ENCODE assay signal across 15 cellular contexts in genomic region chr10:118767297-118768040, GRCh38. TPM values are rescaled to one million over a fixed set of nuclear protein-coding genes. Genes with fewer than 3 reads are reported as not detected.
DNase-seq lines count a peak whose midpoint lies in the region; ATAC-seq and TF ChIP-seq lines count a peak whose summit lies in the region.
"Had no signal": no experiment of that assay in that cellular context is flagged by ENCODE, and none has a peak within 500 bp of the region (broad histone marks: within the 10 kb centered on the region; RNA-seq: fewer than 3 reads in every experiment).

No MANE protein-coding gene starts in this region.

- H4K91ac ChIP-seq in IMR-90 (ENCODE audit: insufficient read depth, low read depth, low read length) (no peak overlapping the region), trophoblast cell (ENCODE audit: low read depth, low read length) (no peak overlapping the region)

- dilution Hi-C loops in IMR-90 (cut with HindIII; ENCODE audit: low sequenced_read_pairs, unreplicated experiment) = no loop called here

- TF ChIP-seq POLR2A in IMR-90 (IDR thresholded peaks at IDR 0.05; ENCODE audit: low read depth, low read length) = no peak

- ATAC-seq in IMR-90 (ENCODE audit: low read depth) = no peak
- ATAC-seq: GM23338 had no signal

- H3K18ac ChIP-seq in IMR-90 (ENCODE audit: low read depth, low read length) (no peak overlapping the region), trophoblast cell (ENCODE audit: low read length) (no peak overlapping the region)

- H4K5ac ChIP-seq in IMR-90 (ENCODE audit: low read depth, low read length) = no peak overlapping the region

- no peak overlapping the region for H2AK9ac ChIP-seq in IMR-90 (replicated peaks; ENCODE audit: low read depth, low read length, poor library complexity)

- no peak overlapping the region for H4K12ac ChIP-seq in trophoblast cell (ENCODE audit: low read depth, low read length)

- H3K4ac ChIP-seq in IMR-90 (ENCODE audit: low read depth, low read length) (no peak overlapping the region), trophoblast cell (ENCODE audit: low read depth, low read length) (no peak overlapping the region)

- H4K20me1 ChIP-seq in IMR-90 (ENCODE audit: insufficient read depth, low read length) (no peaks in the 10 kb centered on the region), SK-N-SH (ENCODE audit: insufficient read depth) (no peaks in the 10 kb centered on the region)
- H4K20me1 ChIP-seq: BLaER1 had no signal

- in situ Hi-C loops in IMR-90 (cut with MboI; ENCODE audit: low sequenced_read_pairs) = no loop called here

- H2BK12ac ChIP-seq in trophoblast cell (ENCODE audit: low read length) = no peak overlapping the region

- peak overlapping the region; percentile 21 for H2AFZ ChIP-seq in IMR-90 (replicated peaks; ENCODE audit: low read length, poor library complexity)
- no peak overlapping the region for H2AFZ ChIP-seq in SK-N-SH (ENCODE audit: low read depth)
- no peak overlapping the region for H2AFZ ChIP-seq in trophoblast cell (ENCODE audit: insufficient read depth, low read length, poor library complexity)
- H2AFZ ChIP-seq: GM23338 had no signal

- H3K27me3 Mint-ChIP-seq in activated CD4-positive, alpha-beta T cell treated with anti-CD3 and anti-CD28 coated beads, Interleukin-2, amount 10 ng/mL, durations not matched to agents 24 days and 14 days = peaks cover 6% of the 10 kb centered on the region
- H3K27me3 Mint-ChIP-seq: IgD-negative memory B cell had no signal

- H3K4me1 ChIP-seq in BE2C = peaks cover 6% of the 10 kb centered on the region
- H3K4me1 ChIP-seq in IMR-90 (ENCODE audit: control insufficient read depth, insufficient read depth, low read length) = no peaks in the 10 kb centered on the region
- peaks cover 0 to 11% of the 10 kb centered on the region in 2 experiments; a peak in 2 of 4 replicates for H3K4me1 ChIP-seq in SK-N-SH (ENCODE audit: control insufficient read depth in 1 of 2, insufficient read depth in 2 of 2, low read depth in 1 of 2, low read length in 1 of 2)
- no peaks in the 10 kb centered on the region for H3K4me1 ChIP-seq in trophoblast cell (ENCODE audit: control insufficient read depth in 1 of 2, insufficient read depth in 2 of 2, low read length in 2 of 2)
- H3K4me1 ChIP-seq: BLaER1 had no signal

- peak in 1 of 2 experiments; percentile 84; a peak in 2 of 4 replicates for TF ChIP-seq EP300 in SK-N-SH (IDR thresholded peaks at IDR 0.05; ENCODE audit: borderline replicate concordance in 1 of 2, low read depth in 1 of 2, low read length in 1 of 2)

- no TSS peak for BruUV-seq in IMR-90 (replicated peaks; lab: Mats Ljungman, UMichigan)

- H2BK15ac ChIP-seq in IMR-90 (ENCODE audit: low read depth, low read length) = no peak overlapping the region

- H3K4me3 ChIP-seq in BE2C (ENCODE audit: low read depth, low read length) = no peak overlapping the region
- H3K4me3 ChIP-seq in IMR-90 (ENCODE audit: insufficient read depth, low read depth, low read length) = no peak overlapping the region
- H3K4me3 ChIP-seq in SK-N-SH (ENCODE audit: low read depth in 2 of 2, low read length in 1 of 2) = no peak overlapping the region
- H3K4me3 ChIP-seq in trophoblast cell (ENCODE audit: low read depth, low read length) = no peak overlapping the region
- no peak overlapping the region for H3K4me3 ChIP-seq in dorsolateral prefrontal cortex
- H3K4me3 ChIP-seq: BLaER1, GM23338 had no signal

- H3K9me3 ChIP-seq in BE2C (no peaks in the 10 kb centered on the region), IMR-90 (ENCODE audit: control insufficient read depth, insufficient read depth, low read length) (no peaks in the 10 kb centered on the region), SK-N-SH (no peaks in the 10 kb centered on the region), trophoblast cell (ENCODE audit: insufficient read depth, low read depth, low read length) (peaks cover 6% of the 10 kb centered on the region)

- no peak overlapping the region for H3K27ac ChIP-seq in IMR-90 (ENCODE audit: insufficient read depth, low read length)
- peak overlapping the region in 1 of 2 experiments; percentile 77; a peak in 2 of 4 replicates for H3K27ac ChIP-seq in SK-N-SH (ENCODE audit: low read depth in 2 of 2, low read length in 1 of 2)
- H3K27ac ChIP-seq in trophoblast cell (ENCODE audit: low read depth, low read length) = no peak overlapping the region
- H3K27ac ChIP-seq in dorsolateral prefrontal cortex = no peak overlapping the region
- H3K27ac ChIP-seq: BLaER1 had no signal

- no peaks in the 10 kb centered on the region for H3K36me3 Mint-ChIP-seq in activated CD4-positive, alpha-beta T cell treated with anti-CD3 and anti-CD28 coated beads, Interleukin-2, amount 10 ng/mL, durations not matched to agents 24 days and 14 days (ENCODE audit: low read depth)
- H3K36me3 Mint-ChIP-seq: CD14-positive monocyte; CD4-positive, alpha-beta memory T cell; IgD-negative memory B cell had no signal

- intact Hi-C loops in IMR-90 (cut with micrococcal nuclease) (no loop called here), dorsolateral prefrontal cortex (cut with DNase I) (no loop called here)
- intact Hi-C loops in activated CD4-positive, alpha-beta T cell treated with anti-CD3 and anti-CD28 coated beads, Interleukin-2, amount 10 ng/mL, durations not matched to agents 24 days and 14 days (cut with micrococcal nuclease) = no loop called here

- H2BK20ac ChIP-seq in IMR-90 (ENCODE audit: low read depth, low read length) = no peak overlapping the region

- H3K36me3 ChIP-seq in BE2C (no peaks in the 10 kb centered on the region), IMR-90 (ENCODE audit: control insufficient read depth, insufficient read depth, low read length) (no peaks in the 10 kb centered on the region), SK-N-SH (replicated peaks in 1 of 2; ENCODE audit: control insufficient read depth in 1 of 2, insufficient read depth in 2 of 2, low read length in 1 of 2) (no peaks in the 10 kb centered on the region), trophoblast cell (ENCODE audit: control insufficient read depth in 1 of 2, insufficient read depth in 2 of 2, low read length in 2 of 2) (no peaks in the 10 kb centered on the region)
- H3K36me3 ChIP-seq: BLaER1 had no signal

- H3K4me1 Mint-ChIP-seq in activated CD4-positive, alpha-beta T cell treated with anti-CD3 and anti-CD28 coated beads, Interleukin-2, amount 10 ng/mL, durations not matched to agents 24 days and 14 days = no peaks in the 10 kb centered on the region
- H3K4me1 Mint-ChIP-seq: CD14-positive monocyte; CD4-positive, alpha-beta memory T cell; IgD-negative memory B cell had no signal

- H3K27me3 ChIP-seq in BE2C = no peaks in the 10 kb centered on the region
- peaks cover 3% of the 10 kb centered on the region; the same call in 1 of the 2 replicates for H3K27me3 ChIP-seq in IMR-90 (ENCODE audit: control insufficient read depth, insufficient read depth, low read length)
- no peaks in the 10 kb centered on the region for H3K27me3 ChIP-seq in SK-N-SH (ENCODE audit: insufficient read depth)
- H3K27me3 ChIP-seq in trophoblast cell (ENCODE audit: insufficient read depth, low read length) = no peaks in the 10 kb centered on the region
- H3K27me3 ChIP-seq in dorsolateral prefrontal cortex = no peaks in the 10 kb centered on the region
- H3K27me3 ChIP-seq: BLaER1 had no signal

- H2BK5ac ChIP-seq in IMR-90 (ENCODE audit: low read depth, low read length, poor library complexity, severe bottlenecking) (no peak overlapping the region), trophoblast cell (ENCODE audit: low read depth, low read length, poor library complexity) (no peak overlapping the region)

- 71% methylated on average over 1 of the region's 6 CpGs; no CpG with 5 or more reads in 1 of the 2 experiments for WGBS in IMR-90 (ENCODE audit: extremely low coverage in 2 of 2, insufficient read length in 1 of 2), 2 experiments
- 20% methylated on average over 5 of the region's 6 CpGs for WGBS in SK-N-SH (ENCODE audit: low lambda C conversion rate)
- WGBS in trophoblast cell (ENCODE audit: extremely low coverage, insufficient coverage, insufficient read length) = no CpG with 5 or more reads among the region's 6 CpGs

- H3K9me3 Mint-ChIP-seq in activated CD4-positive, alpha-beta T cell treated with anti-CD3 and anti-CD28 coated beads, Interleukin-2, amount 10 ng/mL, durations not matched to agents 24 days and 14 days = no peaks in the 10 kb centered on the region

- CTCF ChIA-PET in IMR-90 (lab: Yijun Ruan, JAX) = no interaction called here
- CTCF ChIA-PET in SK-N-SH (lab: Yijun Ruan, JAX) = interaction anchor here (0.9 to 1.4 kb wide), 7 partner anchors 9 to 198 kb away, joined by 3 to 5 read pairs (median 3); partner anchors contain the start of gene CACUL1

- POLR2A ChIA-PET in IMR-90 (lab: Charles Lee; ENCODE audit: unreplicated experiment) = no interaction called here
- POLR2A ChIA-PET in SK-N-SH (lab: Yijun Ruan, JAX) = interaction anchor here (2.3 kb wide), 1 partner anchor 13 kb away, joined by 8 read pairs; the partner anchor contains the start of gene CACUL1

- H2AK5ac ChIP-seq in IMR-90 (ENCODE audit: low read depth, low read length) = no peak overlapping the region
- no peak overlapping the region for H2AK5ac ChIP-seq in trophoblast cell (ENCODE audit: low read length)

- H3K27ac Mint-ChIP-seq in activated CD4-positive, alpha-beta T cell treated with anti-CD3 and anti-CD28 coated beads, Interleukin-2, amount 10 ng/mL, durations not matched to agents 24 days and 14 days = no peak overlapping the region
- H3K27ac Mint-ChIP-seq: CD14-positive monocyte; CD4-positive, alpha-beta memory T cell; GM23338; IgD-negative memory B cell had no signal

- H3K79me1 ChIP-seq in IMR-90 (ENCODE audit: low read depth in 1 of 2, low read length in 2 of 2) = no peaks in the 10 kb centered on the region
- no peaks in the 10 kb centered on the region for H3K79me1 ChIP-seq in trophoblast cell (ENCODE audit: low read length)

- H3K14ac ChIP-seq in IMR-90 (replicated peaks; ENCODE audit: low read depth, low read length) (no peak overlapping the region), trophoblast cell (ENCODE audit: low read length) (no peak overlapping the region)

- H3K79me2 ChIP-seq in SK-N-SH (ENCODE audit: insufficient read depth) = no peaks in the 10 kb centered on the region
- H3K79me2 ChIP-seq in trophoblast cell (ENCODE audit: control insufficient read depth, insufficient read depth, low read length, poor library complexity) = no peaks in the 10 kb centered on the region

- H3K9me1 ChIP-seq in IMR-90 (ENCODE audit: insufficient read depth, low read length) = no peaks in the 10 kb centered on the region

- H4K8ac ChIP-seq in IMR-90 (ENCODE audit: low read depth in 2 of 2, low read length in 2 of 2) (no peak overlapping the region), trophoblast cell (ENCODE audit: low read depth, low read length) (no peak overlapping the region)

- no peak overlapping the region for H2BK120ac ChIP-seq in IMR-90 (ENCODE audit: low read depth, low read length)
- H2BK120ac ChIP-seq in trophoblast cell (ENCODE audit: insufficient read depth, low read length, poor library complexity) = no peak overlapping the region

- no peaks in the 10 kb centered on the region for H3F3A ChIP-seq in SK-N-SH (replicated peaks; ENCODE audit: insufficient read depth)

- TF ChIP-seq RAD21 in IMR-90 (IDR thresholded peaks at IDR 0.05; ENCODE audit: low read length) (no peak), SK-N-SH (IDR thresholded peaks at IDR 0.05; ENCODE audit: low read length) (no peak)

- TF ChIP-seq CTCF in BE2C (IDR thresholded peaks at IDR 0.05; ENCODE audit: low read depth, low read length) (no peak), IMR-90 (conservative IDR thresholded peaks at IDR 0.05; ENCODE audit: low read depth, low read length) (no peak), SK-N-SH (IDR thresholded peaks at IDR 0.05) (no peak), dorsolateral prefrontal cortex (IDR thresholded peaks at IDR 0.05 in 54 of 56, conservative IDR thresholded peaks at IDR 0.05 in 2 of 56; ENCODE audit: low read depth in 1 of 56, partially characterized antibody in 56 of 56) (no peak)

- no peaks in the 10 kb centered on the region for H3K9me2 ChIP-seq in SK-N-SH

- H3K4me3 Mint-ChIP-seq in activated CD4-positive, alpha-beta T cell treated with anti-CD3 and anti-CD28 coated beads, Interleukin-2, amount 10 ng/mL, durations not matched to agents 24 days and 14 days = no peak overlapping the region
- H3K4me3 Mint-ChIP-seq: CD14-positive monocyte; CD4-positive, alpha-beta memory T cell; GM23338; IgD-negative memory B cell had no signal

- no peak overlapping the region for H3K23ac ChIP-seq in IMR-90 (ENCODE audit: low read depth, low read length)
- H3K23ac ChIP-seq in trophoblast cell (ENCODE audit: low read length) = peak overlapping the region; percentile 27

- H3K9ac ChIP-seq in IMR-90 (ENCODE audit: low read depth, low read length) (no peak overlapping the region), SK-N-SH (no peak overlapping the region), trophoblast cell (ENCODE audit: low read length) (no peak overlapping the region)
- H3K9ac ChIP-seq: BLaER1 had no signal

- DNase-seq in BE2C (peak; percentile 19), IMR-90 (no peak), SK-N-SH (peak; percentile 64), trophoblast cell (no peak), NCI-H1694 treated with DMSO at 0.1 percent for 48 hours (lab: John Stamatoyannopoulos, UW) (no peak), dorsolateral prefrontal cortex (no peak)
- no peak for DNase-seq in activated CD4-positive, alpha-beta T cell treated with anti-CD3 and anti-CD28 coated beads, Interleukin-2, amount 10 ng/mL, durations not matched to agents 24 days and 14 days
- DNase-seq: AML-193; CD4-positive, alpha-beta memory T cell; HCEC 1CT; KG1 had no signal

- no peak overlapping the region for H3K56ac ChIP-seq in IMR-90 (ENCODE audit: extremely low read depth, insufficient read depth, low read length)

- H3K4me2 ChIP-seq in IMR-90 (ENCODE audit: low read depth, low read length) (no peak overlapping the region), SK-N-SH (no peak overlapping the region), trophoblast cell (ENCODE audit: low read length) (no peak overlapping the region)
- H3K4me2 ChIP-seq: BLaER1, GM23338 had no signal

RNA-seq across cellular contexts. Expression of gene CACUL1, which starts 12.7 kb away (rescaled TPM):
- 12.5 TPM for polyA plus RNA-seq in BE2C (2012; ENCODE audit: insufficient read depth, insufficient read length, low read depth)
- total RNA-seq in IMR-90 (2012; rRNA removed) (23.5 and 24.7 TPM in 2 replicates), dorsolateral prefrontal cortex (10 to 100 TPM; 35.3 to 76.5 (median 52.9) TPM)
- polyA plus RNA-seq in IMR-90 (2012; rRNA removed) (4.3 and 5.3 TPM in 2 replicates), SK-N-SH (2012; rRNA removed) (2.6 and 3.9 TPM in 2 replicates)
- polyA plus RNA-seq in IMR-90 (2012; cell fraction: cytosol; rRNA removed) = 1.9 and 2.2 TPM in 2 replicates
- 1.4 and 10.5 TPM in 2 replicates for polyA plus RNA-seq in IMR-90 (2012; cell fraction: nucleus; rRNA removed; ENCODE audit: low replicate concordance)
- polyA plus RNA-seq in SK-N-SH (2012; cell fraction: cytosol; rRNA removed) = 3.9 and 4.2 TPM in 2 replicates
- 5.3 and 6.9 TPM in 2 replicates for polyA plus RNA-seq in SK-N-SH (2012; cell fraction: nucleus; rRNA removed)
- 39.5 and 44.1 TPM in 2 replicates for polyA plus RNA-seq in trophoblast cell (2013)
- total RNA-seq in activated CD4-positive, alpha-beta T cell treated with anti-CD3 and anti-CD28 coated beads, Interleukin-2, amount 10 ng/mL, durations not matched to agents 24 days and 14 days = 27.6 and 29.4 TPM in 2 replicates

Comparison
In these comparisons a context has a peak if more than half of its experiments do, and no peak if none do; other contexts are left out.
1. DNase-seq: peak in BE2C (single experiment) and SK-N-SH (single experiment); none in IMR-90 (single experiment), trophoblast cell (0 of 2), activated CD4-positive, alpha-beta T cell treated with anti-CD3 and anti-CD28 coated beads, Interleukin-2, amount 10 ng/mL, durations not matched to agents 24 days and 14 days (single experiment), NCI-H1694 treated with DMSO at 0.1 percent for 48 hours (single experiment) and dorsolateral prefrontal cortex (0 of 10).